Comparison of ENCODE assay signal across 7 cellular contexts in genomic region chr2:68559692-68560091, GRCh38.
"Had no signal": no experiment of that assay in that cellular context is flagged by ENCODE, and none has a peak within 500 bp of the region (broad histone marks: within the 10 kb centered on the region; RNA-seq: fewer than 3 reads in every experiment).

No MANE protein-coding gene starts in this region.

- FAIRE-seq: HepG2, HTR-8/SVneo had no signal

- H3K9ac ChIP-seq: KMS-11 had no signal

- H3K4me1 Mint-ChIP-seq: IgD-negative memory B cell had no signal

- H3K27ac ChIP-seq: HL-60, KMS-11 had no signal

- ATAC-seq: HepG2 had no signal

- H3K9me3 Mint-ChIP-seq: IgD-negative memory B cell had no signal

- DNase-seq: KBM-7, KG1 had no signal

- H3K4me2 ChIP-seq: KMS-11 had no signal

- H3K27me3 Mint-ChIP-seq: IgD-negative memory B cell had no signal
